ENCODE assay signal across 8 cellular contexts in genomic region chr13:98142427-98143156, GRCh38. TPM values are rescaled to one million over a fixed set of nuclear protein-coding genes. Genes with fewer than 3 reads are reported as not detected.
DNase-seq lines count a peak whose midpoint lies in the region; ATAC-seq and TF ChIP-seq lines count a peak whose summit lies in the region.

Gene FARP1, plus strand, starts transcription at chr13:98143094. Its CDS starts 70,149 bp downstream, at chr13:98213243.

- ATAC-seq in GM18873 (IDR thresholded peaks at IDR 0.05; ENCODE audit: low FRiP score, unreplicated experiment) (peak; percentile 58), HG03103 (IDR thresholded peaks at IDR 0.05; ENCODE audit: low read depth, unreplicated experiment) (peak; percentile 64)

- H3K4me1 ChIP-seq in BE2C (peaks cover 4% of the 10 kb centered on the region; the same call in 1 of the 2 replicates), neuron (ENCODE audit: insufficient read depth, low read length) (peaks cover 40% of the 10 kb centered on the region)

- H3K27me3 Mint-ChIP-seq in activated naive CD4-positive, alpha-beta T cell treated with anti-CD3 and anti-CD28 coated beads, Interleukin-2, amount 50 U/mL, for 24 hours: peaks cover 45% of the 10 kb centered on the region

- peaks cover 12% of the 10 kb centered on the region for H3K4me1 Mint-ChIP-seq in activated naive CD4-positive, alpha-beta T cell treated with anti-CD3 and anti-CD28 coated beads, Interleukin-2, amount 50 U/mL, for 24 hours

- peak within 1 kb of the TSS; percentile 76 for H3K4me3 Mint-ChIP-seq in activated naive CD4-positive, alpha-beta T cell treated with anti-CD3 and anti-CD28 coated beads, Interleukin-2, amount 50 U/mL, for 24 hours

- H3K9me3 ChIP-seq in BE2C (no peaks in the 10 kb centered on the region), neuron (ENCODE audit: low read length) (no peaks in the 10 kb centered on the region)

- peak within 1 kb of the TSS; percentile 82 for H3K4me3 ChIP-seq in BE2C (ENCODE audit: low read depth, low read length)
- peak within 1 kb of the TSS; percentile 54 for H3K4me3 ChIP-seq in neuron (ENCODE audit: low read length)

- TF ChIP-seq CTCF in BE2C (IDR thresholded peaks at IDR 0.05; ENCODE audit: low read depth, low read length): no peak; the same call in 1 of the 2 replicates

- peak within 1 kb of the TSS; percentile 95 for H2AFZ ChIP-seq in neuron (ENCODE audit: low read depth, low read length)

- DNase-seq in BE2C (peak; percentile 90), NCI-H226 (peak; percentile 66), germinal center (ENCODE audit: low spot score) (peak; percentile 54), KG1 (lab: John Stamatoyannopoulos, UW) (no peak)

- H3K27me3 ChIP-seq in BE2C (no peaks in the 10 kb centered on the region; the same call in 1 of the 2 replicates), neuron (ENCODE audit: insufficient read depth, low read length) (peaks cover 10% of the 10 kb centered on the region)

- H3K36me3 ChIP-seq in BE2C: no peaks in the 10 kb centered on the region
- H3K36me3 ChIP-seq in neuron (ENCODE audit: insufficient read depth, low read length): no peaks in the 10 kb centered on the region

- no peaks in the 10 kb centered on the region for H3K36me3 Mint-ChIP-seq in activated naive CD4-positive, alpha-beta T cell treated with anti-CD3 and anti-CD28 coated beads, Interleukin-2, amount 50 U/mL, for 24 hours

- no peaks in the 10 kb centered on the region for H3K9me3 Mint-ChIP-seq in activated naive CD4-positive, alpha-beta T cell treated with anti-CD3 and anti-CD28 coated beads, Interleukin-2, amount 50 U/mL, for 24 hours

- H3K27ac Mint-ChIP-seq in activated naive CD4-positive, alpha-beta T cell treated with anti-CD3 and anti-CD28 coated beads, Interleukin-2, amount 50 U/mL, for 24 hours: peak within 1 kb of the TSS; percentile 51

RNA-seq across cellular contexts. Expression of gene FARP1, which starts in this region (rescaled TPM):
- 78.2 TPM for polyA plus RNA-seq in BE2C (2012; ENCODE audit: insufficient read depth, insufficient read length, low read depth)
